In genomic region chr3:85397434-85397833, GRCh38 we compare ENCODE assay signal across 28 cellular contexts.
"Had no signal": no experiment of that assay in that cellular context is flagged by ENCODE, and none has a peak within 500 bp of the region (broad histone marks: within the 10 kb centered on the region; RNA-seq: fewer than 3 reads in every experiment).

No MANE protein-coding gene starts in this region.

- H3K4me3 ChIP-seq: colonic mucosa, coronary artery, dorsolateral prefrontal cortex, esophagus muscularis mucosa, esophagus squamous epithelium, gastrocnemius medialis, gastroesophageal sphincter, heart left ventricle, heart right ventricle had no signal

- H3K4me1 ChIP-seq: colonic mucosa, esophagus muscularis mucosa, esophagus squamous epithelium, foreskin keratinocyte, gastrocnemius medialis, gastroesophageal sphincter, heart left ventricle, heart right ventricle had no signal

- H3K36me3 ChIP-seq: colonic mucosa, esophagus muscularis mucosa, esophagus squamous epithelium, gastroesophageal sphincter, heart left ventricle, heart right ventricle had no signal

- DNase-seq: colonic mucosa; cortex of kidney; dermis blood vessel endothelial cell; dorsolateral prefrontal cortex; effector CD4-positive, alpha-beta T cell; effector CD8-positive, alpha-beta T cell; effector memory CD4-positive, alpha-beta T cell; effector memory CD8-positive, alpha-beta T cell; endodermal cell; erythroblast; esophagus squamous epithelium; foreskin fibroblast; foreskin melanocyte; gastrocnemius medialis; glutamatergic neuron; head of caudate nucleus; heart left ventricle; heart right ventricle had no signal

- H3K27ac ChIP-seq: colonic mucosa, coronary artery, dorsolateral prefrontal cortex, epithelial cell of prostate, esophagus muscularis mucosa, esophagus squamous epithelium, foreskin keratinocyte, gastrocnemius medialis, gastroesophageal sphincter, heart left ventricle, heart right ventricle had no signal

- ATAC-seq: effector memory CD8-positive, alpha-beta T cell; esophagus mucosa; foreskin keratinocyte; gastrocnemius medialis; gastroesophageal sphincter; heart left ventricle; heart right ventricle had no signal

- FAIRE-seq: colon, endometrium, endothelial cell of umbilical vein, frontal cortex had no signal

- H3K27me3 ChIP-seq: colonic mucosa, dorsolateral prefrontal cortex, esophagus muscularis mucosa, esophagus squamous epithelium, foreskin keratinocyte, gastrocnemius medialis, gastroesophageal sphincter, heart left ventricle, heart right ventricle had no signal

- H3K9me3 ChIP-seq: colonic mucosa, esophagus muscularis mucosa, esophagus squamous epithelium, gastrocnemius medialis, gastroesophageal sphincter had no signal
